ENCODE assay signal across 8 cellular contexts in the genomic region with DNA sequence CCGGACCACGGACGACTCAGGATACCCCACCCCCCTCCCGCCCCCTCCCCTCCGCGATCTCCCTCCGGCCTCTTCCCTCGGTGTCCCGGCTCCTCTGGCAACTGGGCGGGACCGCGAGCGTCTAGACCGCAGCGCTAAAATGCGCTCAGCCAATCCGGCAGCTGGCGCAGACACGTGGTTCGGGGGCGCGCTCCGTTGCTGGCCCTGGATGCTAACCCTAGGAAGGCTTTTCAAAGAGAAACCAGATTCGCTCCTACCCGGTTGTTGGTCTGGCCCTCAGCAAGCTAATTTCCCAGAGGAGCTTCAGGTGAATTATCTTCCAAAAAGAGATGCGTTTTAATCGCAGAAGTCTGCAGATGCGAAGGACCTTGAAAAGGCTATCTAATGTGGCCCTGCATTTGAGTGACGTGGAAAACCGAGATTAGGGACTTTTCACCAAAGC. TPM values are rescaled to one million over a fixed set of nuclear protein-coding genes. Genes with fewer than 3 reads are reported as not detected.
DNase-seq lines count a peak whose midpoint lies in the region; ATAC-seq and TF ChIP-seq lines count a peak whose summit lies in the region.

A gene with protein sequence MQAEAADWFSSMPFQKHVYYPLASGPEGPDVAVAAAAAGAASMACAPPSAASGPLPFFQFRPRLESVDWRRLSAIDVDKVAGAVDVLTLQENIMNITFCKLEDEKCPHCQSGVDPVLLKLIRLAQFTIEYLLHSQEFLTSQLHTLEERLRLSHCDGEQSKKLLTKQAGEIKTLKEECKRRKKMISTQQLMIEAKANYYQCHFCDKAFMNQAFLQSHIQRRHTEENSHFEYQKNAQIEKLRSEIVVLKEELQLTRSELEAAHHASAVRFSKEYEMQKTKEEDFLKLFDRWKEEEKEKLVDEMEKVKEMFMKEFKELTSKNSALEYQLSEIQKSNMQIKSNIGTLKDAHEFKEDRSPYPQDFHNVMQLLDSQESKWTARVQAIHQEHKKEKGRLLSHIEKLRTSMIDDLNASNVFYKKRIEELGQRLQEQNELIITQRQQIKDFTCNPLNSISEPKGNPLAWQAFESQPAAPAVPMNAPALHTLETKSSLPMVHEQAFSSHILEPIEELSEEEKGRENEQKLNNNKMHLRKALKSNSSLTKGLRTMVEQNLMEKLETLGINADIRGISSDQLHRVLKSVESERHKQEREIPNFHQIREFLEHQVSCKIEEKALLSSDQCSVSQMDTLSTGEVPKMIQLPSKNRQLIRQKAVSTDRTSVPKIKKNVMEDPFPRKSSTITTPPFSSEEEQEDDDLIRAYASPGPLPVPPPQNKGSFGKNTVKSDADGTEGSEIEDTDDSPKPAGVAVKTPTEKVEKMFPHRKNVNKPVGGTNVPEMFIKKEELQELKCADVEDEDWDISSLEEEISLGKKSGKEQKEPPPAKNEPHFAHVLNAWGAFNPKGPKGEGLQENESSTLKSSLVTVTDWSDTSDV (minus strand): TSS at position 96 of the 442 bp plus-strand sequence. CDS start 2,677 bp downstream, outside the sequence.

- H3K27ac Mint-ChIP-seq in endothelial cell (ENCODE audit: unreplicated experiment) = peak within 1 kb of the TSS; percentile 70

- peaks cover 21% of the 10 kb centered on the region for H3K4me1 Mint-ChIP-seq in endothelial cell (ENCODE audit: unreplicated experiment)

- peaks cover 10% of the 10 kb centered on the region for H3K36me3 Mint-ChIP-seq in endothelial cell (ENCODE audit: low read depth, unreplicated experiment)

- H3K27ac ChIP-seq in MM.1S (ENCODE audit: low read length) (no peak within 1 kb of the TSS), lower lobe of right lung (peak within 1 kb of the TSS; percentile 60), subcutaneous abdominal adipose tissue (ENCODE audit: low read depth, low read length) (no peak within 1 kb of the TSS)

- peak within 1 kb of the TSS; percentile 92 for H3K4me3 Mint-ChIP-seq in endothelial cell (ENCODE audit: unreplicated experiment)

- no peaks in the 10 kb centered on the region for H3K9me3 Mint-ChIP-seq in endothelial cell (ENCODE audit: unreplicated experiment)

- H3K36me3 ChIP-seq in MM.1S (replicated peaks; ENCODE audit: insufficient read depth, low read length) (no peaks in the 10 kb centered on the region), lower lobe of right lung (no peaks in the 10 kb centered on the region), subcutaneous abdominal adipose tissue (ENCODE audit: control insufficient read depth in 5 of 5, insufficient read depth in 5 of 5, low read length in 5 of 5) (no peaks in the 10 kb centered on the region)

- ATAC-seq in GM19455 (IDR thresholded peaks at IDR 0.05; ENCODE audit: unreplicated experiment) = peak; percentile 81
- ATAC-seq in lower lobe of right lung = peak; percentile 81 to 84
- no peak for ATAC-seq in GM18517 (IDR thresholded peaks at IDR 0.05; ENCODE audit: unreplicated experiment)

- H4K20me1 ChIP-seq in MM.1S (ENCODE audit: insufficient read depth, low read length) = no peaks in the 10 kb centered on the region

- H3K79me2 ChIP-seq in MM.1S (ENCODE audit: low read length) = no peaks in the 10 kb centered on the region

- H3K27me3 Mint-ChIP-seq in endothelial cell (ENCODE audit: unreplicated experiment) = peaks cover 12% of the 10 kb centered on the region

- H3K4me3 ChIP-seq in MM.1S (ENCODE audit: low read length) (peak within 1 kb of the TSS; percentile 52), lower lobe of right lung (peak within 1 kb of the TSS; percentile 57), subcutaneous abdominal adipose tissue (ENCODE audit: low read depth in 1 of 5, low read length in 5 of 5) (peak within 1 kb of the TSS; percentile 54 to 73 (median 68))

- H3K9me2 ChIP-seq in MM.1S (replicated peaks; ENCODE audit: insufficient read depth, low read length) = no peaks in the 10 kb centered on the region

- peak within 1 kb of the TSS; percentile 80 for H2AFZ ChIP-seq in MM.1S (ENCODE audit: low read length)

- H3F3A ChIP-seq in MM.1S (ENCODE audit: insufficient read depth, low read length) = no peaks in the 10 kb centered on the region

- DNase-seq in D341Med (ENCODE audit: low spot score) (peak; percentile 80), MM.1S (peak; percentile 38), SW480 (ENCODE audit: low spot score) (peak; percentile 11), endothelial cell (ENCODE audit: low spot score) (peak; percentile 83), lower lobe of right lung (peak; percentile 60)

- H3K4me2 ChIP-seq in MM.1S (ENCODE audit: low read depth, low read length) = peak within 1 kb of the TSS; percentile 95

- peaks cover 12% of the 10 kb centered on the region for H3K27me3 ChIP-seq in MM.1S (replicated peaks; ENCODE audit: insufficient read depth, low read length)
- H3K27me3 ChIP-seq in lower lobe of right lung (ENCODE audit: low read depth) = peaks cover 44% of the 10 kb centered on the region
- H3K27me3 ChIP-seq in subcutaneous abdominal adipose tissue (ENCODE audit: control insufficient read depth in 5 of 5, insufficient read depth in 4 of 5, low read length in 5 of 5) = peaks cover 5 to 21% (median 16%) of the 10 kb centered on the region in 5 donors

- H3K9me3 ChIP-seq in MM.1S (replicated peaks; ENCODE audit: insufficient read depth, low read length) (no peaks in the 10 kb centered on the region), lower lobe of right lung (no peaks in the 10 kb centered on the region), subcutaneous abdominal adipose tissue (ENCODE audit: control insufficient read depth in 5 of 5, low read length in 5 of 5) (no peaks in the 10 kb centered on the region)

- intact Hi-C loops in lower lobe of right lung (cut with DNase I) = no loop called here

- H3K4me1 ChIP-seq in MM.1S (ENCODE audit: low read length) (no peaks in the 10 kb centered on the region), lower lobe of right lung (peaks cover 28% of the 10 kb centered on the region), subcutaneous abdominal adipose tissue (ENCODE audit: control insufficient read depth in 5 of 5, insufficient read depth in 5 of 5, low read length in 5 of 5) (peaks cover 0 to 30% (median 25%) of the 10 kb centered on the region in 5 donors)

- TF ChIP-seq CTCF in MM.1S (IDR thresholded peaks at IDR 0.05; ENCODE audit: low read length) (no peak), endothelial cell (IDR thresholded peaks at IDR 0.05; ENCODE audit: unreplicated experiment) (no peak), lower lobe of right lung (IDR thresholded peaks at IDR 0.05) (no peak)

- H3K9ac ChIP-seq in MM.1S (ENCODE audit: low read length) = no peak within 1 kb of the TSS
- peak within 1 kb of the TSS in 3 of 5 donors; percentile 20 to 32 (median 28) for H3K9ac ChIP-seq in subcutaneous abdominal adipose tissue (ENCODE audit: low read length in 5 of 5)

RNA-seq across cellular contexts. Expression of the gene that starts here (rescaled TPM):
- total RNA-seq in endothelial cell (ENCODE audit: unreplicated experiment) = 39.7 TPM
- total RNA-seq in lower lobe of right lung = 9.0 TPM

Comparison
In these comparisons a context has a peak if more than half of its experiments do, and no peak if none do; other contexts are left out.
1. DNase-seq: peak in every context shown above with its lines; median percentile 83 in endothelial cell; 80 in D341Med; 60 in lower lobe of right lung; 38 in MM.1S; 11 in SW480.